26 cellular contexts compared by ENCODE assay signal in genomic region chr9:70091553-70091952, GRCh38. TPM values are rescaled to one million over a fixed set of nuclear protein-coding genes. Genes with fewer than 3 reads are reported as not detected.
DNase-seq lines count a peak whose midpoint lies in the region; ATAC-seq, FAIRE-seq and TF ChIP-seq lines count a peak whose summit lies in the region.
"Had no signal": no experiment of that assay in that cellular context is flagged by ENCODE, and none has a peak within 500 bp of the region (broad histone marks: within the 10 kb centered on the region; RNA-seq: fewer than 3 reads in every experiment).

No MANE protein-coding gene starts in this region.

- H3K27ac ChIP-seq in K562 (ENCODE audit: extremely low read depth, low read depth, low read length) (no peak overlapping the region), muscle layer of duodenum (ENCODE audit: low read length) (peak overlapping the region; percentile 57)
- H3K27ac ChIP-seq: psoas muscle, SJSA1, upper lobe of left lung, VCaP had no signal

- CTCF ChIA-PET in K562 (lab: Yijun Ruan, JAX; ENCODE audit: low intra/inter-chr PET ratio), result no interaction called here

- H3K9ac ChIP-seq in K562 (ENCODE audit: insufficient read depth in 1 of 2, low read depth in 2 of 2, low read length in 2 of 2), result no peak overlapping the region

- WGBS in K562 (ENCODE audit: insufficient coverage, low coverage, missing lambda C conversion rate), result 0% methylated on average over 4 of the region's 4 CpGs

- intact Hi-C loops in K562 (cut with micrococcal nuclease), result no loop called here

- H2AFZ ChIP-seq in K562 (ENCODE audit: low read depth, low read length), result no peak overlapping the region

- TF ChIP-seq POLR2A in H54 (IDR thresholded peaks at IDR 0.05; ENCODE audit: low read depth, low read length), result no peak
- TF ChIP-seq POLR2A in K562 (conservative IDR thresholded peaks at IDR 0.05), result no peak

- FAIRE-seq in H54 (lab: Jason Lieb, UNC) (peak; percentile 15), K562 (lab: Jason Lieb, UNC) (no peak)
- FAIRE-seq: colon, GM18507, HepG2 had no signal

- no peaks in the 10 kb centered on the region for H3K9me1 ChIP-seq in K562 (ENCODE audit: control insufficient read depth, insufficient read depth, low read length)

- H3K4me1 ChIP-seq in K562 (replicated peaks in 1 of 2; ENCODE audit: control insufficient read depth in 2 of 2, insufficient read depth in 2 of 2, low read length in 2 of 2), result no peaks in the 10 kb centered on the region
- peaks cover 0 to 49% of the 10 kb centered on the region in 2 donors for H3K4me1 ChIP-seq in muscle layer of duodenum (ENCODE audit: control insufficient read depth in 1 of 2, insufficient read depth in 2 of 2, low read length in 2 of 2)
- H3K4me1 ChIP-seq: upper lobe of left lung had no signal

- no peaks in the 10 kb centered on the region for H3K9me3 ChIP-seq in K562 (replicated peaks; ENCODE audit: control insufficient read depth, insufficient read depth, low read depth, low read length)
- H3K9me3 ChIP-seq in muscle layer of duodenum (ENCODE audit: control insufficient read depth in 1 of 2, low read length in 2 of 2), result no peaks in the 10 kb centered on the region
- H3K9me3 ChIP-seq: mucosa of descending colon, psoas muscle, SJSA1, upper lobe of left lung had no signal

- no peak overlapping the region for H3K4me2 ChIP-seq in K562 (ENCODE audit: insufficient read depth, low read length)

- ATAC-seq in K562, result no peak
- ATAC-seq in GM21723 (IDR thresholded peaks at IDR 0.05; ENCODE audit: unreplicated experiment), result no peak
- ATAC-seq: activated naive CD8-positive, alpha-beta T cell treated with anti-CD3 and anti-CD28 coated beads, Interleukin-2, amount 50 U/mL, for 24 hours; HepG2; left colon; mucosa of descending colon; PC-3; psoas muscle had no signal

- H3K27me3 ChIP-seq in K562 (ENCODE audit: control insufficient read depth in 2 of 2, insufficient read depth in 2 of 2, low read length in 2 of 2) (no peaks in the 10 kb centered on the region), muscle layer of duodenum (ENCODE audit: low read depth, low read length) (no peaks in the 10 kb centered on the region)
- H3K27me3 ChIP-seq: SJSA1, upper lobe of left lung had no signal

- H4K20me1 ChIP-seq in K562 (replicated peaks; ENCODE audit: control insufficient read depth, insufficient read depth, low read length), result no peaks in the 10 kb centered on the region

- in situ Hi-C loops in K562 (cut with MboI), result no loop called here

- TF ChIP-seq CTCF in K562 (IDR thresholded peaks at IDR 0.05 in 2 of 3, conservative IDR thresholded peaks at IDR 0.05 in 1 of 3; ENCODE audit: insufficient read depth in 2 of 3, low read depth in 1 of 3, low read length in 3 of 3), result no peak

- no peak overlapping the region for H3K4me3 ChIP-seq in K562
- H3K4me3 ChIP-seq in muscle layer of duodenum (ENCODE audit: low read depth in 1 of 2, low read length in 2 of 2), result no peak overlapping the region
- H3K4me3 ChIP-seq: mucosa of descending colon, psoas muscle, SJSA1, upper lobe of left lung had no signal

- H3K36me3 ChIP-seq in K562 (ENCODE audit: control insufficient read depth, insufficient read depth, low read length) (no peaks in the 10 kb centered on the region), muscle layer of duodenum (ENCODE audit: control insufficient read depth in 1 of 2, insufficient read depth in 2 of 2, low read length in 2 of 2) (no peaks in the 10 kb centered on the region)
- H3K36me3 ChIP-seq: SJSA1, upper lobe of left lung had no signal

- BruUV-seq in K562 (replicated peaks; lab: Mats Ljungman, UMichigan), result no TSS peak

- POLR2A ChIA-PET in K562 (lab: Yijun Ruan, JAX), result no interaction called here

- no peak for TF ChIP-seq RAD21 in K562 (CRISPR knock-in tag; conservative IDR thresholded peaks at IDR 0.05 in 1 of 2, IDR thresholded peaks at IDR 0.05 in 1 of 2)

- no peaks in the 10 kb centered on the region for H3K79me2 ChIP-seq in K562 (ENCODE audit: control insufficient read depth, insufficient read depth, low read length)

- DNase-seq in H54 (ENCODE audit: insufficient read length, low spot score), result no peak
- peak; percentile 74 to 82 for DNase-seq in NCI-H1930 (lab: John Stamatoyannopoulos, UW)
- no peak for DNase-seq in K562 (ENCODE audit: extremely low read depth in 1 of 4, low spot score in 3 of 4)
- no peak for DNase-seq in activated CD4-positive, alpha-beta T cell treated with anti-CD3 and anti-CD28 coated beads, Interleukin-2, amount 50 U/mL, for 48 hours
- DNase-seq in NCI-H524 treated with DMSO at 0.1 percent for 48 hours (lab: John Stamatoyannopoulos, UW), result no peak
- no peak for DNase-seq in GDM1 (lab: John Stamatoyannopoulos, UW)
- DNase-seq: activated CD4-positive, alpha-beta T cell treated with anti-CD3 and anti-CD28 coated beads, Interleukin-2, amount 50 U/mL, for 4 hours; activated effector memory CD4-positive, alpha-beta T cell treated with anti-CD3 and anti-CD28 coated beads, Interleukin-2, amount 50 U/mL, for 16 hours; activated naive CD8-positive, alpha-beta T cell treated with anti-CD3 and anti-CD28 coated beads, Interleukin-2, amount 50 U/mL, for 24 hours; CD8-positive, alpha-beta memory T cell; endodermal cell; left colon; mucosa of descending colon; NCI-H187; NCI-H524; PC-3; psoas muscle; stimulated activated CD4-positive, alpha-beta T cell treated with anti-CD3 and anti-CD28 coated beads, Interleukin-4, amount 100 ng/mL, for 24 hours; upper lobe of left lung had no signal

- TF ChIP-seq EP300 in K562 (IDR thresholded peaks at IDR 0.05; ENCODE audit: low read length), result no peak

TF ChIP-seq in K562, 482 proteins besides CTCF, POLR2A, EP300 and RAD21:
- TF ChIP-seq KDM1A (IDR thresholded peaks at IDR 0.05) (no peak), RFX1 (IDR thresholded peaks at IDR 0.05) (peak; percentile 42), SMARCC2 (IDR thresholded peaks at IDR 0.05; ENCODE audit: low read depth) (no peak), HNRNPK (IDR thresholded peaks at IDR 0.05; ENCODE audit: low read depth, low read length, poor library complexity, severe bottlenecking) (no peak)
TF ChIP-seq in K562: peak in this region for 1.

RNA-seq across cellular contexts. Expression of gene MAMDC2, which starts 47.9 kb away (rescaled TPM):
- total RNA-seq in K562 (2011; cell fraction: chromatin; rRNA removed; ENCODE audit: low replicate concordance), result not detected in 2 replicates
- total RNA-seq in K562 (2011; cell fraction: nucleolus; rRNA removed), result not detected in 2 replicates
- total RNA-seq in K562 (2011; cell fraction: nucleoplasm; rRNA removed), result not detected in 2 replicates
- not detected in 2 replicates for total RNA-seq in K562 (2014; rRNA removed)
- total RNA-seq in K562 (2014; rRNA removed; fragmentation: Illumina TruSeq; extraction: Trizol), result not detected in 2 replicates
- total RNA-seq in K562 (2015; rRNA removed; fragmentation: Illumina TruSeq; extraction: Trizol), result not detected in 2 replicates
- total RNA-seq in K562 (2021), result not detected in 2 replicates
- polyA plus RNA-seq in K562 (2011; rRNA removed), result 0.01 TPM in 1 of 2 replicates, not detected in the other
- polyA plus RNA-seq in K562 (2011; cell fraction: cytosol; rRNA removed), result not detected in 2 replicates
- polyA plus RNA-seq in K562 (2011; cell fraction: nucleus; rRNA removed), result not detected in 2 replicates
- polyA plus RNA-seq in K562 (2012), result not detected in 2 replicates
- not detected in 2 replicates for polyA plus RNA-seq in K562 (2014; fragmentation: Illumina TruSeq; extraction: Trizol)
- polyA plus RNA-seq in K562 (2014; fragmentation: Nextera tagmentation; extraction: Ambion mirVana), result under 1 TPM in 1 of 2 experiments, not detected in 1; 0.03 TPM
- polyA plus RNA-seq in K562 (2014; rRNA removed), result not detected in 2 replicates
- polyA minus RNA-seq in K562 (2011; rRNA and poly(A)+ RNA removed), result not detected in 2 replicates
- not detected in 2 replicates for polyA minus RNA-seq in K562 (2011; cell fraction: cytosol; rRNA and poly(A)+ RNA removed)
- polyA minus RNA-seq in K562 (2011; cell fraction: nucleus; rRNA and poly(A)+ RNA removed), result not detected in 2 replicates
- total RNA-seq: CD8-positive, alpha-beta memory T cell; HepG2; PC-3; SJSA1 had no signal
- polyA plus RNA-seq: HepG2 had no signal

Comparison
In these comparisons a context has a peak if more than half of its experiments do, and no peak if none do; other contexts are left out.
1. DNase-seq: peak in NCI-H1930 (2 of 2); none in H54 (single experiment), K562 (0 of 4), activated CD4-positive, alpha-beta T cell treated with anti-CD3 and anti-CD28 coated beads, Interleukin-2, amount 50 U/mL, for 48 hours (0 of 2), NCI-H524 treated with DMSO at 0.1 percent for 48 hours (single experiment) and GDM1 (single experiment).